In genomic region chr18:6645246-6645645, GRCh38 we compare ENCODE assay signal across 2 cellular contexts.
TF ChIP-seq lines count a peak whose summit lies in the region.

No MANE protein-coding gene starts in this region.

TF ChIP-seq in GM23338, 12 proteins besides CTCF, POLR2A, EP300 and RAD21:
- TF ChIP-seq POLR2AphosphoS5 (IDR thresholded peaks at IDR 0.05; ENCODE audit: low read depth) (no peak), STAT1 (IDR thresholded peaks at IDR 0.05; ENCODE audit: unreplicated experiment) (no peak), NANOG (IDR thresholded peaks at IDR 0.05; ENCODE audit: borderline replicate concordance) (no peak), ZNF462 (CRISPR knock-in tag; IDR thresholded peaks at IDR 0.05) (no peak), JUNB (IDR thresholded peaks at IDR 0.05; ENCODE audit: unreplicated experiment) (no peak), ZNF114 (CRISPR knock-in tag; IDR thresholded peaks at IDR 0.05) (no peak), EZH2 (IDR thresholded peaks at IDR 0.05; ENCODE audit: low read depth, unreplicated experiment) (no peak), ZNF331 (CRISPR knock-in tag; IDR thresholded peaks at IDR 0.05; ENCODE audit: low read depth) (no peak), REST (IDR thresholded peaks at IDR 0.05; ENCODE audit: unreplicated experiment) (no peak), ETS1 (IDR thresholded peaks at IDR 0.05) (no peak), CREB1 (CRISPR knock-in tag; IDR thresholded peaks at IDR 0.05; ENCODE audit: low read depth) (no peak), EZH2phosphoT487 (IDR thresholded peaks at IDR 0.05; ENCODE audit: unreplicated experiment) (no peak)

TF ChIP-seq in HepG2, 621 proteins besides CTCF, POLR2A, EP300 and RAD21:
- TF ChIP-seq TFAP4 (IDR thresholded peaks at IDR 0.05; ENCODE audit: borderline replicate concordance, low read depth), result no peak
- no peak for TF ChIP-seq ZHX2 (IDR thresholded peaks at IDR 0.05; ENCODE audit: low read depth)
- no peak for TF ChIP-seq ZHX2 (CRISPR knock-in tag; IDR thresholded peaks at IDR 0.05; ENCODE audit: borderline replicate concordance)
- TF ChIP-seq ZNF264 (CRISPR knock-in tag; IDR thresholded peaks at IDR 0.05), result no peak
- no peak for TF ChIP-seq ZBTB42 (CRISPR knock-in tag; IDR thresholded peaks at IDR 0.05)
- TF ChIP-seq ZNF362 (CRISPR knock-in tag; IDR thresholded peaks at IDR 0.05; ENCODE audit: borderline replicate concordance), result no peak
- TF ChIP-seq THAP7 (CRISPR knock-in tag; IDR thresholded peaks at IDR 0.05), result no peak
- TF ChIP-seq ZNF674 (CRISPR knock-in tag; IDR thresholded peaks at IDR 0.05; ENCODE audit: low read depth), result no peak
- no peak for TF ChIP-seq ZNF782 (CRISPR knock-in tag; IDR thresholded peaks at IDR 0.05; ENCODE audit: borderline replicate concordance)
- TF ChIP-seq MAFF (IDR thresholded peaks at IDR 0.05; ENCODE audit: low read depth, low read length), result no peak
- no peak for TF ChIP-seq FOXA3 (CRISPR knock-in tag; IDR thresholded peaks at IDR 0.05)
- TF ChIP-seq ZNF510 (CRISPR knock-in tag; IDR thresholded peaks at IDR 0.05; ENCODE audit: low read depth), result no peak
- TF ChIP-seq ZNF484 (CRISPR knock-in tag; IDR thresholded peaks at IDR 0.05; ENCODE audit: borderline replicate concordance, low read depth), result no peak
- no peak for TF ChIP-seq ZNF296 (CRISPR knock-in tag; conservative IDR thresholded peaks at IDR 0.05)
- no peak for TF ChIP-seq YEATS4 (CRISPR knock-in tag; IDR thresholded peaks at IDR 0.05; ENCODE audit: borderline replicate concordance)
- no peak for TF ChIP-seq NFE2 (CRISPR knock-in tag; IDR thresholded peaks at IDR 0.05)
TF ChIP-seq in HepG2: peak in this region for 0.
